ENCODE assay signal across 10 cellular contexts in genomic region chr2:216216951-216217903, GRCh38.
DNase-seq lines count a peak whose midpoint lies in the region; ATAC-seq and TF ChIP-seq lines count a peak whose summit lies in the region.
"Had no signal": no experiment of that assay in that cellular context is flagged by ENCODE, and none has a peak within 500 bp of the region (broad histone marks: within the 10 kb centered on the region; RNA-seq: fewer than 3 reads in every experiment).

No MANE protein-coding gene starts in this region.

- no peak for TF ChIP-seq POLR2A in right lobe of liver (IDR thresholded peaks at IDR 0.05)

- H3K4me3 Mint-ChIP-seq in HFFc6: peak overlapping the region; percentile 74
- peak overlapping the region; percentile 58 for H3K4me3 Mint-ChIP-seq in activated T-helper 17 cell treated with anti-CD3 and anti-CD28 coated beads, Interleukin-2, amount 50 U/mL, for 72 hours

- H3K4me3 ChIP-seq in right lobe of liver (no peak overlapping the region), coronary artery (no peak overlapping the region)
- H3K4me3 ChIP-seq: prostate gland had no signal

- intact Hi-C loops in right lobe of liver (cut with DNase I): no loop called here

- H3K9me3 Mint-ChIP-seq in HFFc6: no peaks in the 10 kb centered on the region
- no peaks in the 10 kb centered on the region for H3K9me3 Mint-ChIP-seq in activated T-helper 17 cell treated with anti-CD3 and anti-CD28 coated beads, Interleukin-2, amount 50 U/mL, for 72 hours

- peaks cover 22% of the 10 kb centered on the region for H3K36me3 Mint-ChIP-seq in HFFc6 (ENCODE audit: low read depth)
- H3K36me3 Mint-ChIP-seq in activated T-helper 17 cell treated with anti-CD3 and anti-CD28 coated beads, Interleukin-2, amount 50 U/mL, for 72 hours (ENCODE audit: low read depth): no peaks in the 10 kb centered on the region

- H3K4me1 ChIP-seq in right lobe of liver: no peaks in the 10 kb centered on the region
- H3K4me1 ChIP-seq: prostate gland had no signal

- H3K27me3 Mint-ChIP-seq in HFFc6 (ENCODE audit: insufficient read depth): peaks cover 5% of the 10 kb centered on the region; the same call in 1 of the 2 replicates
- no peaks in the 10 kb centered on the region for H3K27me3 Mint-ChIP-seq in activated T-helper 17 cell treated with anti-CD3 and anti-CD28 coated beads, Interleukin-2, amount 50 U/mL, for 72 hours

- H3K36me3 ChIP-seq in right lobe of liver: peaks cover 0 to 2% (median 0%) of the 10 kb centered on the region in 4 donors
- H3K36me3 ChIP-seq: prostate gland had no signal

- H3K27ac ChIP-seq in right lobe of liver: no peak overlapping the region
- no peak overlapping the region for H3K27ac ChIP-seq in coronary artery
- no peak overlapping the region for H3K27ac ChIP-seq in caudate nucleus (ENCODE audit: low read depth, low read length)
- H3K27ac ChIP-seq: prostate gland had no signal

- peak overlapping the region; percentile 94 for H3K27ac Mint-ChIP-seq in HFFc6
- H3K27ac Mint-ChIP-seq in activated T-helper 17 cell treated with anti-CD3 and anti-CD28 coated beads, Interleukin-2, amount 50 U/mL, for 72 hours: peak overlapping the region; percentile 92

- WGBS in right lobe of liver (ENCODE audit: insufficient coverage, low coverage, low lambda C conversion rate, missing lambda C conversion rate): 72% methylated on average over 5 of the region's 7 CpGs

- ATAC-seq in activated T-helper 17 cell treated with anti-CD3 and anti-CD28 coated beads, Interleukin-2, amount 50 U/mL, for 72 hours (replicated peaks): peak; percentile 79
- peak; percentile 28 to 67 (median 52) for ATAC-seq in right lobe of liver

- H3K9me3 ChIP-seq in right lobe of liver: no peaks in the 10 kb centered on the region
- H3K9me3 ChIP-seq: prostate gland had no signal

- H3K4me1 Mint-ChIP-seq in HFFc6 (ENCODE audit: low read depth): peaks cover 77% of the 10 kb centered on the region
- H3K4me1 Mint-ChIP-seq in activated T-helper 17 cell treated with anti-CD3 and anti-CD28 coated beads, Interleukin-2, amount 50 U/mL, for 72 hours: peaks cover 32% of the 10 kb centered on the region

- in situ Hi-C loops in Caki2 (cut with HindIII; ENCODE audit: low pct_unique_long_range_greater_than_20kb, low sequenced_read_pairs): no loop called here

- TF ChIP-seq CTCF in HFFc6 (IDR thresholded peaks at IDR 0.05) (no peak), right lobe of liver (IDR thresholded peaks at IDR 0.05) (no peak), coronary artery (IDR thresholded peaks at IDR 0.05) (no peak)

- no peaks in the 10 kb centered on the region for H3K27me3 ChIP-seq in right lobe of liver

- DNase-seq in Caki2 (ENCODE audit: low read depth) (peak; percentile 45), HFFc6 (peak; percentile 79), right lobe of liver (no peak), coronary artery (ENCODE audit: low spot score) (no peak), DMS79 (lab: John Stamatoyannopoulos, UW) (no peak), caudate nucleus (lab: John Stamatoyannopoulos, UW) (no peak), putamen (ENCODE audit: low spot score) (no peak)
- DNase-seq: NCI-H774 had no signal

Comparison
In these comparisons a context has a peak if more than half of its experiments do, and no peak if none do; other contexts are left out.
1. DNase-seq: peak in Caki2 (single experiment) and HFFc6 (single experiment); none in right lobe of liver (0 of 3), coronary artery (single experiment), DMS79 (single experiment), caudate nucleus (0 of 61) and putamen (single experiment).